In genomic region chrX:72308566-72309296, GRCh38 we compare ENCODE assay signal across 8 cellular contexts. TPM values are rescaled to one million over a fixed set of nuclear protein-coding genes. Genes with fewer than 3 reads are reported as not detected.
DNase-seq lines count a peak whose midpoint lies in the region; ATAC-seq, FAIRE-seq and TF ChIP-seq lines count a peak whose summit lies in the region.

No MANE protein-coding gene starts in this region.

- peaks cover 13% of the 10 kb centered on the region for H3K27me3 ChIP-seq in CD4-positive, CD25-positive, alpha-beta regulatory T cell (ENCODE audit: control insufficient read depth, insufficient read depth, low read length)
- peaks cover 0 to 53% (median 25%) of the 10 kb centered on the region in 4 donors for H3K27me3 ChIP-seq in esophagus squamous epithelium
- H3K27me3 ChIP-seq in testis, result no peaks in the 10 kb centered on the region

- H3K36me3 ChIP-seq in CD4-positive, CD25-positive, alpha-beta regulatory T cell (ENCODE audit: control insufficient read depth, insufficient read depth, low read length), result no peaks in the 10 kb centered on the region
- H3K36me3 ChIP-seq in esophagus squamous epithelium (no peaks in the 10 kb centered on the region), testis (ENCODE audit: low read depth, missing control alignments) (no peaks in the 10 kb centered on the region)

- intact Hi-C loops in activated CD8-positive, alpha-beta T cell treated with anti-CD3 and anti-CD28 coated beads for 36 hours (cut with micrococcal nuclease), result loop anchor here (10.0 kb wide), 1 partner anchor 236 kb away; no protein-coding TSS in a partner anchor
- intact Hi-C loops in esophagus squamous epithelium (cut with DNase I) (no loop called here), testis (cut with DNase I; ENCODE audit: low total_unique reads) (no loop called here)

- TF ChIP-seq POLR2A in H54 (IDR thresholded peaks at IDR 0.05; ENCODE audit: low read depth, low read length) (no peak), esophagus squamous epithelium (IDR thresholded peaks at IDR 0.05) (no peak), testis (IDR thresholded peaks at IDR 0.05) (no peak)

- ATAC-seq in CD4-positive, CD25-positive, alpha-beta regulatory T cell (ENCODE audit: low read depth in 2 of 2), result no peak
- peak; percentile 57 for ATAC-seq in activated CD8-positive, alpha-beta T cell treated with anti-CD3 and anti-CD28 coated beads for 36 hours
- ATAC-seq in GM19452 (IDR thresholded peaks at IDR 0.05; ENCODE audit: unreplicated experiment), result no peak

- H3K27me3 Mint-ChIP-seq in CD4-positive, CD25-positive, alpha-beta regulatory T cell, result peaks cover 56% of the 10 kb centered on the region
- H3K27me3 Mint-ChIP-seq in activated CD8-positive, alpha-beta T cell treated with anti-CD3 and anti-CD28 coated beads for 36 hours, result peaks cover 38% of the 10 kb centered on the region

- TF ChIP-seq CTCF in activated CD8-positive, alpha-beta T cell treated with anti-CD3 and anti-CD28 coated beads for 36 hours (IDR thresholded peaks at IDR 0.05), result no peak
- TF ChIP-seq CTCF in esophagus squamous epithelium (IDR thresholded peaks at IDR 0.05), result no peak
- no peak for TF ChIP-seq CTCF in testis (IDR thresholded peaks at IDR 0.05)

- peaks cover 37% of the 10 kb centered on the region for H3K4me1 ChIP-seq in CD4-positive, CD25-positive, alpha-beta regulatory T cell (ENCODE audit: control insufficient read depth, insufficient read depth, low read length, poor library complexity, severe bottlenecking)
- H3K4me1 ChIP-seq in esophagus squamous epithelium (peaks cover 20 to 44% (median 21%) of the 10 kb centered on the region in 3 donors), testis (no peaks in the 10 kb centered on the region)

- 9 to 12% methylated on average over 8 to 18 of the region's 24 CpGs for WGBS in esophagus squamous epithelium, 2 donors
- 1% methylated on average over 11 to 23 of the region's 24 CpGs for WGBS in testis, 2 donors

- H3K27ac Mint-ChIP-seq in CD4-positive, CD25-positive, alpha-beta regulatory T cell, result no peak overlapping the region
- H3K27ac Mint-ChIP-seq in activated CD8-positive, alpha-beta T cell treated with anti-CD3 and anti-CD28 coated beads for 36 hours, result no peak overlapping the region

- peak overlapping the region; percentile 77 to 89 (median 82) for H3K4me3 Mint-ChIP-seq in CD4-positive, CD25-positive, alpha-beta regulatory T cell
- peak overlapping the region; percentile 44 for H3K4me3 Mint-ChIP-seq in activated CD8-positive, alpha-beta T cell treated with anti-CD3 and anti-CD28 coated beads for 36 hours

- peak in 1 of 3 donors; percentile 27 for DNase-seq in CD4-positive, CD25-positive, alpha-beta regulatory T cell
- DNase-seq in H54 (ENCODE audit: insufficient read length, low spot score) (peak; percentile 70), NCI-H2171 treated with DMSO at 0.1 percent for 48 hours (lab: John Stamatoyannopoulos, UW) (peak; percentile 81), esophagus squamous epithelium (lab: John Stamatoyannopoulos, UW) (no peak), mucosa of gallbladder (ENCODE audit: low spot score) (peak; percentile 63), testis (peak; percentile 83)
- DNase-seq in activated CD8-positive, alpha-beta T cell treated with anti-CD3 and anti-CD28 coated beads for 36 hours, result peak; percentile 41

- peak overlapping the region; percentile 7 for H3K4me3 ChIP-seq in CD4-positive, CD25-positive, alpha-beta regulatory T cell (ENCODE audit: low read depth, low read length)
- peak overlapping the region in 3 of 4 donors; percentile 25 to 67 (median 33) for H3K4me3 ChIP-seq in esophagus squamous epithelium
- H3K4me3 ChIP-seq in testis, result peak overlapping the region in 1 of 2 donors; percentile 62

- CTCF ChIA-PET in activated CD8-positive, alpha-beta T cell treated with anti-CD3 and anti-CD28 coated beads for 36 hours (lab: Charles Lee), result no interaction called here

- H3K36me3 Mint-ChIP-seq in CD4-positive, CD25-positive, alpha-beta regulatory T cell, result no peaks in the 10 kb centered on the region
- H3K36me3 Mint-ChIP-seq in activated CD8-positive, alpha-beta T cell treated with anti-CD3 and anti-CD28 coated beads for 36 hours (ENCODE audit: low read depth), result no peaks in the 10 kb centered on the region

- peak; percentile 20 for FAIRE-seq in H54 (lab: Jason Lieb, UNC)

- POLR2A ChIA-PET in activated CD8-positive, alpha-beta T cell treated with anti-CD3 and anti-CD28 coated beads for 36 hours (lab: Charles Lee), result interaction anchor here (1.3 kb wide), 1 partner anchor 32 kb away, joined by 5 read pairs; the partner anchor contains the start of gene RPS4X

- H3K4me1 Mint-ChIP-seq in CD4-positive, CD25-positive, alpha-beta regulatory T cell, result peaks cover 4 to 40% (median 12%) of the 10 kb centered on the region in 4 donors
- H3K4me1 Mint-ChIP-seq in activated CD8-positive, alpha-beta T cell treated with anti-CD3 and anti-CD28 coated beads for 36 hours (ENCODE audit: low read depth), result peaks cover 21% of the 10 kb centered on the region

- H3K9me3 Mint-ChIP-seq in CD4-positive, CD25-positive, alpha-beta regulatory T cell, result no peaks in the 10 kb centered on the region
- H3K9me3 Mint-ChIP-seq in activated CD8-positive, alpha-beta T cell treated with anti-CD3 and anti-CD28 coated beads for 36 hours, result no peaks in the 10 kb centered on the region

- H3K27ac ChIP-seq in CD4-positive, CD25-positive, alpha-beta regulatory T cell (ENCODE audit: insufficient read depth, low read length, poor library complexity, severe bottlenecking), result no peak overlapping the region
- H3K27ac ChIP-seq in esophagus squamous epithelium (no peak overlapping the region), testis (no peak overlapping the region)

- no peaks in the 10 kb centered on the region for H3K9me3 ChIP-seq in CD4-positive, CD25-positive, alpha-beta regulatory T cell (ENCODE audit: control insufficient read depth in 2 of 2, low read length in 2 of 2)
- H3K9me3 ChIP-seq in esophagus squamous epithelium (no peaks in the 10 kb centered on the region), testis (no peaks in the 10 kb centered on the region)

RNA-seq across cellular contexts. Expression of gene CITED1, which starts 3.0 kb away (rescaled TPM):
- 1.4 TPM for total RNA-seq in CD4-positive, CD25-positive, alpha-beta regulatory T cell
- polyA plus RNA-seq in CD4-positive, CD25-positive, alpha-beta regulatory T cell, result not detected
- not detected for total RNA-seq in activated CD8-positive, alpha-beta T cell treated with anti-CD3 and anti-CD28 coated beads for 36 hours
- total RNA-seq in esophagus squamous epithelium, result not detected
- total RNA-seq in mucosa of gallbladder, result not detected
- 100 to 1,000 TPM; 439 to 593 TPM for total RNA-seq in testis
- 323 TPM for polyA plus RNA-seq in testis (ENCODE audit: insufficient read depth, low read depth, low replicate concordance)

RNA-seq across cellular contexts. Expression of gene RPS4X, which starts 31.7 kb away (rescaled TPM):
- 1,376 TPM for total RNA-seq in CD4-positive, CD25-positive, alpha-beta regulatory T cell
- polyA plus RNA-seq in CD4-positive, CD25-positive, alpha-beta regulatory T cell, result 100 to 1,000 TPM; 478 to 996 (median 885) TPM
- 1,000 to 10,000 TPM; 1,299 to 1,356 TPM for total RNA-seq in activated CD8-positive, alpha-beta T cell treated with anti-CD3 and anti-CD28 coated beads for 36 hours
- 1,000 to 10,000 TPM in 2 of 4 donors, 100 to 1,000 TPM in 2; 558 to 1,189 (median 843) TPM for total RNA-seq in esophagus squamous epithelium
- 860 TPM for total RNA-seq in mucosa of gallbladder
- 100 to 1,000 TPM; 268 to 497 TPM for total RNA-seq in testis
- 546 TPM for polyA plus RNA-seq in testis (ENCODE audit: insufficient read depth, low read depth, low replicate concordance)

Comparison
In these comparisons a context has a peak if more than half of its experiments do, and no peak if none do; other contexts are left out.
1. RNA of gene CITED1, which starts 3.0 kb away (total RNA-seq): 439 to 593 TPM in testis; 1.4 TPM in CD4-positive, CD25-positive, alpha-beta regulatory T cell (single experiment), not detected in mucosa of gallbladder (single experiment), not detected in activated CD8-positive, alpha-beta T cell treated with anti-CD3 and anti-CD28 coated beads for 36 hours and not detected in esophagus squamous epithelium; every median in the first group is over 100 times any median in the second.